In genomic region chr2:12727641-12728040, GRCh38 we compare ENCODE assay signal across 15 cellular contexts. TPM values are rescaled to one million over a fixed set of nuclear protein-coding genes. Genes with fewer than 3 reads are reported as not detected.
DNase-seq lines count a peak whose midpoint lies in the region; ATAC-seq and TF ChIP-seq lines count a peak whose summit lies in the region.
"Had no signal": no experiment of that assay in that cellular context is flagged by ENCODE, and none has a peak within 500 bp of the region (broad histone marks: within the 10 kb centered on the region; RNA-seq: fewer than 3 reads in every experiment).

No MANE protein-coding gene starts in this region.

- ATAC-seq in stimulated activated effector memory CD8-positive, alpha-beta T cell treated with anti-CD3 and anti-CD28 coated beads, Interleukin-12 subunit alpha, Interleukin-12 subunit beta, amount 100 ng/mL, for 72 hours: no peak
- ATAC-seq in HG02571 (IDR thresholded peaks at IDR 0.05; ENCODE audit: unreplicated experiment): no peak

- H3K4me3 ChIP-seq in SJCRH30 (no peak overlapping the region), epithelial cell of esophagus (ENCODE audit: low read length) (no peak overlapping the region)
- H3K4me3 ChIP-seq: prostate gland, SJSA1 had no signal

- H3K9me3 ChIP-seq in SJCRH30 (replicated peaks): no peaks in the 10 kb centered on the region
- H3K9me3 ChIP-seq: prostate gland, SJSA1 had no signal

- H3K27me3 ChIP-seq in SJCRH30: no peaks in the 10 kb centered on the region
- H3K27me3 ChIP-seq: SJSA1 had no signal

- peak overlapping the region; percentile 62 for H3K27ac ChIP-seq in SJCRH30
- H3K27ac ChIP-seq: prostate gland, SJSA1 had no signal

- peaks cover 15% of the 10 kb centered on the region for H3K36me3 Mint-ChIP-seq in activated naive CD4-positive, alpha-beta T cell treated with anti-CD3 and anti-CD28 coated beads for 36 hours (ENCODE audit: low read depth)
- peaks cover 14% of the 10 kb centered on the region for H3K36me3 Mint-ChIP-seq in stimulated activated effector memory CD8-positive, alpha-beta T cell treated with anti-CD3 and anti-CD28 coated beads, Interleukin-12 subunit alpha, Interleukin-12 subunit beta, amount 100 ng/mL, for 72 hours

- peaks cover 96% of the 10 kb centered on the region for H3K36me3 ChIP-seq in SJCRH30
- H3K36me3 ChIP-seq: prostate gland had no signal

- H3K27ac Mint-ChIP-seq in activated naive CD4-positive, alpha-beta T cell treated with anti-CD3 and anti-CD28 coated beads for 36 hours: no peak overlapping the region
- H3K27ac Mint-ChIP-seq in stimulated activated effector memory CD8-positive, alpha-beta T cell treated with anti-CD3 and anti-CD28 coated beads, Interleukin-12 subunit alpha, Interleukin-12 subunit beta, amount 100 ng/mL, for 72 hours: peak overlapping the region; percentile 15

- peaks cover 30% of the 10 kb centered on the region for H3K4me1 ChIP-seq in SJCRH30
- H3K4me1 ChIP-seq: prostate gland had no signal

- no peak for DNase-seq in activated naive CD4-positive, alpha-beta T cell treated with anti-CD3 and anti-CD28 coated beads for 36 hours
- DNase-seq in activated naive CD4-positive, alpha-beta T cell treated with anti-CD3 and anti-CD28 coated beads, Interleukin-2, amount 50 U/mL, for 16 hours: no peak
- DNase-seq in SJCRH30 (no peak), epithelial cell of esophagus (ENCODE audit: low read depth) (peak; percentile 32), SKM-1 (lab: John Stamatoyannopoulos, UW; ENCODE audit: unreplicated experiment) (no peak)
- DNase-seq in stimulated activated effector memory CD8-positive, alpha-beta T cell treated with anti-CD3 and anti-CD28 coated beads, Interleukin-12 subunit alpha, Interleukin-12 subunit beta, amount 100 ng/mL, for 72 hours (ENCODE audit: low spot score in 2 of 2): no peak
- DNase-seq in activated CD4-positive, CD25-positive, alpha-beta regulatory T cell treated with anti-CD3 and anti-CD28 coated beads, Interleukin-2, amount 50 U/mL, for 72 hours: no peak
- DNase-seq: DMS153, Karpas-422, midbrain, NCI-H2029 treated with DMSO at 0.1 percent for 48 hours, NCI-H82 had no signal

- no peak for TF ChIP-seq CTCF in epithelial cell of esophagus (IDR thresholded peaks at IDR 0.05; ENCODE audit: insufficient read depth, low read depth, low read length, missing control alignments)

- H3K27me3 Mint-ChIP-seq in activated naive CD4-positive, alpha-beta T cell treated with anti-CD3 and anti-CD28 coated beads for 36 hours (ENCODE audit: low read depth): no peaks in the 10 kb centered on the region

- intact Hi-C loops in activated naive CD4-positive, alpha-beta T cell treated with anti-CD3 and anti-CD28 coated beads for 36 hours (cut with micrococcal nuclease): loop anchor here (1.0 to 2.0 kb wide), 2 partner anchors 8 to 129 kb away; no protein-coding TSS in a partner anchor

- CTCF ChIA-PET in activated naive CD4-positive, alpha-beta T cell treated with anti-CD3 and anti-CD28 coated beads for 36 hours (lab: Charles Lee): interaction anchor here (1.5 to 5.9 kb wide), 2 partner anchors 11 to 558 kb away, joined by 3 to 33 read pairs; partner anchors contain the start of gene TRIB2

- H3K9me3 Mint-ChIP-seq in activated naive CD4-positive, alpha-beta T cell treated with anti-CD3 and anti-CD28 coated beads for 36 hours: no peaks in the 10 kb centered on the region
- H3K9me3 Mint-ChIP-seq in stimulated activated effector memory CD8-positive, alpha-beta T cell treated with anti-CD3 and anti-CD28 coated beads, Interleukin-12 subunit alpha, Interleukin-12 subunit beta, amount 100 ng/mL, for 72 hours: no peaks in the 10 kb centered on the region

- peak overlapping the region; percentile 56 for H3K4me3 Mint-ChIP-seq in activated naive CD4-positive, alpha-beta T cell treated with anti-CD3 and anti-CD28 coated beads for 36 hours
- H3K4me3 Mint-ChIP-seq in stimulated activated effector memory CD8-positive, alpha-beta T cell treated with anti-CD3 and anti-CD28 coated beads, Interleukin-12 subunit alpha, Interleukin-12 subunit beta, amount 100 ng/mL, for 72 hours: peak overlapping the region; percentile 45

- H3K4me1 Mint-ChIP-seq in activated naive CD4-positive, alpha-beta T cell treated with anti-CD3 and anti-CD28 coated beads for 36 hours (ENCODE audit: low read depth): peaks cover 81% of the 10 kb centered on the region
- peaks cover 78% of the 10 kb centered on the region for H3K4me1 Mint-ChIP-seq in stimulated activated effector memory CD8-positive, alpha-beta T cell treated with anti-CD3 and anti-CD28 coated beads, Interleukin-12 subunit alpha, Interleukin-12 subunit beta, amount 100 ng/mL, for 72 hours

RNA-seq across cellular contexts. Expression of gene TRIB2, which starts 10.9 kb away (rescaled TPM):
- total RNA-seq in activated naive CD4-positive, alpha-beta T cell treated with anti-CD3 and anti-CD28 coated beads for 36 hours: 1 to 10 TPM; 3.7 to 4.4 TPM
- 63.7 and 67.9 TPM in 2 replicates for total RNA-seq in SJCRH30 (2014; rRNA removed; shearing (Covaris generic))

Comparison
In these comparisons a context has a peak if more than half of its experiments do, and no peak if none do; other contexts are left out.
1. RNA of gene TRIB2, which starts 10.9 kb away (total RNA-seq): 63.7 to 67.9 TPM in SJCRH30; 3.7 to 4.4 TPM in activated naive CD4-positive, alpha-beta T cell treated with anti-CD3 and anti-CD28 coated beads for 36 hours; every median in the first group is over 10 times any median in the second.